Comparison of ENCODE assay signal across 8 cellular contexts in genomic region chrX:136880452-136881013, GRCh38. TPM values are rescaled to one million over a fixed set of nuclear protein-coding genes. Genes with fewer than 3 reads are reported as not detected.
A peak's percentile ranks its signal among the peaks of the same experiment; 100 is the strongest.
DNase-seq lines count a peak whose midpoint lies in the region; ATAC-seq and TF ChIP-seq lines count a peak whose summit lies in the region.

Gene RBMX, minus strand, starts transcription at chrX:136880725. Its CDS starts 1,298 bp downstream, at chrX:136879427.

- TF ChIP-seq CTCF in C4-2B (conservative IDR thresholded peaks at IDR 0.05) (no peak), dorsolateral prefrontal cortex (IDR thresholded peaks at IDR 0.05 in 54 of 56, conservative IDR thresholded peaks at IDR 0.05 in 2 of 56; ENCODE audit: low read depth in 1 of 56, partially characterized antibody in 56 of 56) (no peak), right lobe of liver (IDR thresholded peaks at IDR 0.05) (no peak)

- WGBS in right lobe of liver (ENCODE audit: insufficient coverage, low coverage, low lambda C conversion rate, missing lambda C conversion rate) = 22% methylated on average over 20 of the region's 34 CpGs

- no peaks in the 10 kb centered on the region for H3K9me3 ChIP-seq in right lobe of liver

- H3K4me1 ChIP-seq in right lobe of liver = no peaks in the 10 kb centered on the region

- H3K27me3 ChIP-seq in dorsolateral prefrontal cortex = peaks cover 0 to 20% (median 0%) of the 10 kb centered on the region in 45 donors
- H3K27me3 ChIP-seq in right lobe of liver = no peaks in the 10 kb centered on the region

- peak; percentile 94 for TF ChIP-seq POLR2A in right lobe of liver (IDR thresholded peaks at IDR 0.05)

- H3K27ac ChIP-seq in C4-2B = peak within 1 kb of the TSS; percentile 95
- peak within 1 kb of the TSS in 58 of 59 donors; percentile 66 to 96 (median 89) for H3K27ac ChIP-seq in dorsolateral prefrontal cortex
- H3K27ac ChIP-seq in right lobe of liver = peak within 1 kb of the TSS; percentile 80 to 87 (median 82)

- peaks cover 0 to 25% (median 9%) of the 10 kb centered on the region in 4 donors for H3K36me3 ChIP-seq in right lobe of liver

- intact Hi-C loops in dorsolateral prefrontal cortex (cut with DNase I) = loop anchor here (1.0 to 2.0 kb wide), 2 partner anchors 28 to 30 kb away; no protein-coding TSS in a partner anchor
- intact Hi-C loops in right lobe of liver (cut with DNase I) = no loop called here

- DNase-seq in NCI-H774 (lab: John Stamatoyannopoulos, UW) (peak; percentile 94), dorsolateral prefrontal cortex (peak; percentile 81 to 96 (median 90)), right lobe of liver (peak; percentile 88 to 94 (median 90))
- DNase-seq in activated CD4-positive, alpha-beta T cell treated with anti-CD3 and anti-CD28 coated beads, Interleukin-2, amount 50 U/mL, for 4 hours = peak; percentile 86 to 87
- peak; percentile 77 to 86 for DNase-seq in stimulated activated CD4-positive, alpha-beta T cell treated with anti-CD3 and anti-CD28 coated beads, Interleukin-4, amount 100 ng/mL, for 4 hours

- H3K4me3 ChIP-seq in dorsolateral prefrontal cortex (peak within 1 kb of the TSS; percentile 31 to 85 (median 72)), right lobe of liver (peak within 1 kb of the TSS; percentile 58 to 67 (median 62))

- ATAC-seq in GM19395 (IDR thresholded peaks at IDR 0.05; ENCODE audit: unreplicated experiment) = peak; percentile 97
- peak; percentile 92 for ATAC-seq in HG03565 (IDR thresholded peaks at IDR 0.05; ENCODE audit: unreplicated experiment)
- peak; percentile 98 to 99 (median 98) for ATAC-seq in right lobe of liver

RNA-seq across cellular contexts. Expression of gene RBMX, which starts in this region (rescaled TPM):
- total RNA-seq in dorsolateral prefrontal cortex (100 to 1,000 TPM in 114 of 120 experiments, 10 to 100 TPM in 6; 79.1 to 161 (median 117) TPM), right lobe of liver (10 to 100 TPM; 28.7 to 62.6 (median 40.9) TPM)

Comparison
In these comparisons a context has a peak if more than half of its experiments do, and no peak if none do; other contexts are left out.
1. Peak in every context shown above with its lines: DNase-seq, ATAC-seq, H3K4me3 ChIP-seq and H3K27ac ChIP-seq.
2. intact Hi-C loops: an anchor here in dorsolateral prefrontal cortex (1.0 to 2.0 kb wide); none called in right lobe of liver.